16 cellular contexts compared by ENCODE assay signal in genomic region chr17:79478841-79479240, GRCh38.
"Had no signal": no experiment of that assay in that cellular context is flagged by ENCODE, and none has a peak within 500 bp of the region (broad histone marks: within the 10 kb centered on the region; RNA-seq: fewer than 3 reads in every experiment).

No MANE protein-coding gene starts in this region.

- DNase-seq: effector CD4-positive, alpha-beta T cell; gastrocnemius medialis; left cardiac atrium; mesenchymal stem cell; mucosa of descending colon; naive B cell; stimulated activated CD4-positive, alpha-beta T cell treated with anti-CD3 and anti-CD28 coated beads, Interleukin-2, amount 100 ng/mL, for 24 hours; stimulated activated CD4-positive, alpha-beta T cell treated with anti-CD3 and anti-CD28 coated beads, Interleukin-4, amount 100 ng/mL, for 24 hours; stimulated activated naive CD4-positive, alpha-beta T cell treated with Interleukin-2 at 50 U/mL for 16 hours; stomach; thyroid gland had no signal

- H3K9ac ChIP-seq: parathyroid adenoma had no signal

- FAIRE-seq: colon had no signal

- H3K4me3 ChIP-seq: dorsolateral prefrontal cortex, gastrocnemius medialis, left lung, mucosa of descending colon, smooth muscle cell, stomach, thyroid gland had no signal

- H3K36me3 ChIP-seq: gastrocnemius medialis, left lung, stomach, thyroid gland had no signal

- H3K4me2 ChIP-seq: smooth muscle cell had no signal

- H3K27ac ChIP-seq: gastrocnemius medialis, left lung, parathyroid adenoma, stomach, thyroid gland had no signal

- H3K4me1 ChIP-seq: gastrocnemius medialis, left lung, parathyroid adenoma, thyroid gland had no signal

- H3K79me2 ChIP-seq: parathyroid adenoma had no signal

- H3K9me3 ChIP-seq: gastrocnemius medialis, left lung, mucosa of descending colon, stomach, thyroid gland had no signal

- H2AFZ ChIP-seq: parathyroid adenoma had no signal

- H3K27me3 ChIP-seq: thyroid gland had no signal
